Comparison of ENCODE assay signal across 17 cellular contexts in the genomic region with DNA sequence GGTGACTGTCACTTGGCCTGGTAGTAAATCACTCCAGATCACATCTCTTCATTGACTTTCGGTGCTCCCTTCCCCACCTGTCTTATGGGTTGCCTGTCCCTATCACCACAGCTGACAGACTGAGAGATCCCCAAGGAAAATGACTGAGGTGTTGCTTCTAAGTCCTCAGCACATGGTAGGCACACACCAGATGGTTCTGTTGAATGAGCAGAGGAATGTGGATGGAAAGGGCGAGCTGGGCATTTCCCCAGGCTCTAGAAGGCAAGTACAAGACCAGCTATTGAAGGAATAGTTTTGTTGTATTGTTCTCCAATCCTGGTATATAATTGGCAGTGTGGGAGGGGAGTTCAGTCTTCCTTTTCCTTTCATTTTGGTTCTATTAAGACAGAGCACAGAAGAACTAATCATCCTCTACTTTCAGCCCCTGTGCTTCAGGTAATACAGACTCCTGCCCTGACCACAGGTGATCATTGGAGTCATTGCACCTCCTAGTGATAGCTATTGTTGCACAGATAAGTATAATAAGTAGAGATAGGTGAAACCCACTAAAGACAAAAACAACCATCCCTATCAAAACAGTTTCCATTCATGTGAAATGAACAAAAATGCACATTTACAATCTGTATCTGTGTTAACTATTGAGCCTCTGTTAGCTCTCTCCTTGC.
A peak's percentile ranks its signal among the peaks of the same experiment; 100 is the strongest.
DNase-seq lines count a peak whose midpoint lies in the region; ATAC-seq, FAIRE-seq and TF ChIP-seq lines count a peak whose summit lies in the region.
"Had no signal": no experiment of that assay in that cellular context is flagged by ENCODE, and none has a peak within 500 bp of the region (broad histone marks: within the 10 kb centered on the region; RNA-seq: fewer than 3 reads in every experiment).

No MANE protein-coding gene starts in this region.

- H3K9me3 Mint-ChIP-seq in progenitor cell of endocrine pancreas (ENCODE audit: low read depth): no peaks in the 10 kb centered on the region

- no peak for TF ChIP-seq POLR2A in body of pancreas (IDR thresholded peaks at IDR 0.05)

- WGBS in body of pancreas, 2 donors: 82 to 88% methylated on average over 2 of the region's 2 CpGs

- H3K9ac ChIP-seq in kidney (ENCODE audit: low read length in 2 of 2): no peak overlapping the region

- FAIRE-seq in kidney (lab: Jason Lieb, UNC): no peak
- FAIRE-seq: colon, islet of Langerhans had no signal

- H3K27me3 Mint-ChIP-seq in progenitor cell of endocrine pancreas: peaks cover 10% of the 10 kb centered on the region

- H3K27me3 ChIP-seq in body of pancreas: peaks cover 0 to 5% of the 10 kb centered on the region in 2 donors
- H3K27me3 ChIP-seq: BE2C, ovary had no signal

- H3K4me1 ChIP-seq in body of pancreas (peaks cover 7% of the 10 kb centered on the region), kidney (ENCODE audit: control insufficient read depth in 1 of 2, insufficient read depth in 1 of 2, low read depth in 1 of 2, low read length in 2 of 2) (peaks cover 0 to 5% of the 10 kb centered on the region in 2 donors)
- H3K4me1 ChIP-seq: BE2C had no signal

- peak; percentile 15 for ATAC-seq in body of pancreas
- ATAC-seq: activated CD4-positive, alpha-beta T cell treated with anti-CD3 and anti-CD28 coated beads for 36 hours had no signal

- H3K4me1 Mint-ChIP-seq in progenitor cell of endocrine pancreas (ENCODE audit: low read depth): peaks cover 5% of the 10 kb centered on the region
- H3K4me1 Mint-ChIP-seq: activated CD4-positive, alpha-beta T cell treated with anti-CD3 and anti-CD28 coated beads for 36 hours; stimulated activated effector memory CD8-positive, alpha-beta T cell treated with anti-CD3 and anti-CD28 coated beads, Interleukin-12 subunit alpha, Interleukin-12 subunit beta, amount 100 ng/mL, for 72 hours had no signal

- H3K27ac ChIP-seq in body of pancreas (no peak overlapping the region), kidney (ENCODE audit: low read depth in 2 of 2, low read length in 2 of 2) (no peak overlapping the region)
- H3K27ac ChIP-seq: ovary, tibial nerve had no signal

- H3K9me3 ChIP-seq in body of pancreas (no peaks in the 10 kb centered on the region), kidney (ENCODE audit: control insufficient read depth in 1 of 2, low read length in 2 of 2) (no peaks in the 10 kb centered on the region)
- H3K9me3 ChIP-seq: BE2C, ovary, tibial nerve had no signal

- no peak for DNase-seq in body of pancreas
- DNase-seq in kidney: no peak
- DNase-seq in progenitor cell of endocrine pancreas (ENCODE audit: low spot score, unreplicated experiment): no peak
- DNase-seq in HCEC 1CT: no peak
- DNase-seq in NOMO-1 treated with dmso at 0.1 percent for 144 hours (lab: John Stamatoyannopoulos, UW; ENCODE audit: unreplicated experiment): no peak
- DNase-seq in SKM-1 (lab: John Stamatoyannopoulos, UW; ENCODE audit: unreplicated experiment): no peak
- DNase-seq: activated CD4-positive, alpha-beta T cell treated with anti-CD3 and anti-CD28 coated beads for 36 hours; activated gamma-delta T cell treated with Interleukin-2 at 50 U/mL for 16 hours; NCI-H1436; T-helper 9 cell had no signal

- intact Hi-C loops in body of pancreas (cut with DNase I) (no loop called here), kidney (cut with DNase I) (no loop called here)

- H3K4me3 Mint-ChIP-seq in progenitor cell of endocrine pancreas (ENCODE audit: low read depth): peak overlapping the region; percentile 71
- H3K4me3 Mint-ChIP-seq: activated CD4-positive, alpha-beta T cell treated with anti-CD3 and anti-CD28 coated beads for 36 hours; stimulated activated effector memory CD8-positive, alpha-beta T cell treated with anti-CD3 and anti-CD28 coated beads, Interleukin-12 subunit alpha, Interleukin-12 subunit beta, amount 100 ng/mL, for 72 hours had no signal

- TF ChIP-seq RAD21 in Ishikawa (IDR thresholded peaks at IDR 0.05; ENCODE audit: low read depth): peak; percentile 21; the same call in 1 of the 2 replicates

- TF ChIP-seq CTCF in body of pancreas (IDR thresholded peaks at IDR 0.05) (peak in 1 of 7 experiments; percentile 4), kidney (IDR thresholded peaks at IDR 0.05; ENCODE audit: borderline replicate concordance, extremely low read depth, insufficient read depth) (peak; percentile 27), progenitor cell of endocrine pancreas (IDR thresholded peaks at IDR 0.05; ENCODE audit: unreplicated experiment) (peak; percentile 8)

- no peaks in the 10 kb centered on the region for H3K36me3 Mint-ChIP-seq in progenitor cell of endocrine pancreas (ENCODE audit: insufficient read depth)
- H3K36me3 Mint-ChIP-seq: stimulated activated effector memory CD8-positive, alpha-beta T cell treated with anti-CD3 and anti-CD28 coated beads, Interleukin-12 subunit alpha, Interleukin-12 subunit beta, amount 100 ng/mL, for 72 hours had no signal

- H3K4me3 ChIP-seq in body of pancreas: no peak overlapping the region
- peak overlapping the region; percentile 30 to 49 for H3K4me3 ChIP-seq in kidney (ENCODE audit: low read length in 2 of 2)
- H3K4me3 ChIP-seq: ovary had no signal

- TF ChIP-seq EP300 in Ishikawa (IDR thresholded peaks at IDR 0.05; ENCODE audit: borderline replicate concordance): no peak

- no peak overlapping the region for H3K27ac Mint-ChIP-seq in progenitor cell of endocrine pancreas
- H3K27ac Mint-ChIP-seq: activated CD4-positive, alpha-beta T cell treated with anti-CD3 and anti-CD28 coated beads for 36 hours; stimulated activated effector memory CD8-positive, alpha-beta T cell treated with anti-CD3 and anti-CD28 coated beads, Interleukin-12 subunit alpha, Interleukin-12 subunit beta, amount 100 ng/mL, for 72 hours had no signal

- no peaks in the 10 kb centered on the region for H3K36me3 ChIP-seq in body of pancreas (replicated peaks in 1 of 2; ENCODE audit: insufficient read depth in 1 of 2, low read depth in 2 of 2)
- no peaks in the 10 kb centered on the region for H3K36me3 ChIP-seq in kidney (ENCODE audit: control insufficient read depth in 1 of 2, insufficient read depth in 2 of 2, low read length in 2 of 2)
- H3K36me3 ChIP-seq: BE2C, ovary, tibial nerve had no signal

TF ChIP-seq in Ishikawa, 13 proteins besides CTCF, POLR2A, EP300 and RAD21:
- TF ChIP-seq CEBPB (IDR thresholded peaks at IDR 0.05): no peak
- TF ChIP-seq, protein P1, sequence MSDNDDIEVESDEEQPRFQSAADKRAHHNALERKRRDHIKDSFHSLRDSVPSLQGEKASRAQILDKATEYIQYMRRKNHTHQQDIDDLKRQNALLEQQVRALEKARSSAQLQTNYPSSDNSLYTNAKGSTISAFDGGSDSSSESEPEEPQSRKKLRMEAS (IDR thresholded peaks at IDR 0.05): no peak
- no peak for TF ChIP-seq TAF1 (IDR thresholded peaks at IDR 0.05; ENCODE audit: low read depth)
- no peak for TF ChIP-seq NFIC (IDR thresholded peaks at IDR 0.05)
- TF ChIP-seq YY1 (IDR thresholded peaks at IDR 0.05; ENCODE audit: low read depth): no peak
- no peak for TF ChIP-seq TCF12 (IDR thresholded peaks at IDR 0.05; ENCODE audit: low read depth)
- TF ChIP-seq, protein P2, sequence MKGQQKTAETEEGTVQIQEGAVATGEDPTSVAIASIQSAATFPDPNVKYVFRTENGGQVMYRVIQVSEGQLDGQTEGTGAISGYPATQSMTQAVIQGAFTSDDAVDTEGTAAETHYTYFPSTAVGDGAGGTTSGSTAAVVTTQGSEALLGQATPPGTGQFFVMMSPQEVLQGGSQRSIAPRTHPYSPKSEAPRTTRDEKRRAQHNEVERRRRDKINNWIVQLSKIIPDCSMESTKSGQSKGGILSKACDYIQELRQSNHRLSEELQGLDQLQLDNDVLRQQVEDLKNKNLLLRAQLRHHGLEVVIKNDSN (IDR thresholded peaks at IDR 0.05): no peak
- TF ChIP-seq TEAD4 (IDR thresholded peaks at IDR 0.05): no peak
- TF ChIP-seq EGR1 (IDR thresholded peaks at IDR 0.05): no peak
- no peak for TF ChIP-seq ZBTB7A (IDR thresholded peaks at IDR 0.05; ENCODE audit: low read depth)
- no peak for TF ChIP-seq FOXM1 (IDR thresholded peaks at IDR 0.05; ENCODE audit: borderline replicate concordance, low read depth)
- no peak for TF ChIP-seq CREB1 (IDR thresholded peaks at IDR 0.05; ENCODE audit: low read depth)
- TF ChIP-seq, protein P3, sequence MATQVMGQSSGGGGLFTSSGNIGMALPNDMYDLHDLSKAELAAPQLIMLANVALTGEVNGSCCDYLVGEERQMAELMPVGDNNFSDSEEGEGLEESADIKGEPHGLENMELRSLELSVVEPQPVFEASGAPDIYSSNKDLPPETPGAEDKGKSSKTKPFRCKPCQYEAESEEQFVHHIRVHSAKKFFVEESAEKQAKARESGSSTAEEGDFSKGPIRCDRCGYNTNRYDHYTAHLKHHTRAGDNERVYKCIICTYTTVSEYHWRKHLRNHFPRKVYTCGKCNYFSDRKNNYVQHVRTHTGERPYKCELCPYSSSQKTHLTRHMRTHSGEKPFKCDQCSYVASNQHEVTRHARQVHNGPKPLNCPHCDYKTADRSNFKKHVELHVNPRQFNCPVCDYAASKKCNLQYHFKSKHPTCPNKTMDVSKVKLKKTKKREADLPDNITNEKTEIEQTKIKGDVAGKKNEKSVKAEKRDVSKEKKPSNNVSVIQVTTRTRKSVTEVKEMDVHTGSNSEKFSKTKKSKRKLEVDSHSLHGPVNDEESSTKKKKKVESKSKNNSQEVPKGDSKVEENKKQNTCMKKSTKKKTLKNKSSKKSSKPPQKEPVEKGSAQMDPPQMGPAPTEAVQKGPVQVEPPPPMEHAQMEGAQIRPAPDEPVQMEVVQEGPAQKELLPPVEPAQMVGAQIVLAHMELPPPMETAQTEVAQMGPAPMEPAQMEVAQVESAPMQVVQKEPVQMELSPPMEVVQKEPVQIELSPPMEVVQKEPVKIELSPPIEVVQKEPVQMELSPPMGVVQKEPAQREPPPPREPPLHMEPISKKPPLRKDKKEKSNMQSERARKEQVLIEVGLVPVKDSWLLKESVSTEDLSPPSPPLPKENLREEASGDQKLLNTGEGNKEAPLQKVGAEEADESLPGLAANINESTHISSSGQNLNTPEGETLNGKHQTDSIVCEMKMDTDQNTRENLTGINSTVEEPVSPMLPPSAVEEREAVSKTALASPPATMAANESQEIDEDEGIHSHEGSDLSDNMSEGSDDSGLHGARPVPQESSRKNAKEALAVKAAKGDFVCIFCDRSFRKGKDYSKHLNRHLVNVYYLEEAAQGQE (IDR thresholded peaks at IDR 0.05; ENCODE audit: low read depth): no peak

Comparison
In these comparisons a context has a peak if more than half of its experiments do, and no peak if none do; other contexts are left out.
1. H3K4me3 ChIP-seq: peak in kidney (2 of 2); none in body of pancreas (0 of 2).